Comparison of ENCODE assay signal across 1 cellular context in genomic region chr9:124721109-124721850, GRCh38.
TF ChIP-seq lines count a peak whose summit lies in the region.

No MANE protein-coding gene starts in this region.

TF ChIP-seq in IMR-90, 13 proteins besides CTCF, POLR2A, EP300 and RAD21:
- no peak for TF ChIP-seq CEBPB (IDR thresholded peaks at IDR 0.05; ENCODE audit: low read depth, low read length)
- TF ChIP-seq MAZ (IDR thresholded peaks at IDR 0.05; ENCODE audit: borderline replicate concordance, low read depth, low read length): no peak
- TF ChIP-seq RCOR1 (IDR thresholded peaks at IDR 0.05; ENCODE audit: insufficient replicate concordance, low read length): no peak
- TF ChIP-seq SMC3 (IDR thresholded peaks at IDR 0.05; ENCODE audit: low read depth, low read length): no peak
- no peak for TF ChIP-seq RFX5 (IDR thresholded peaks at IDR 0.05; ENCODE audit: low read depth, low read length)
- TF ChIP-seq FOS (IDR thresholded peaks at IDR 0.05; ENCODE audit: low read depth, low read length): no peak
- no peak for TF ChIP-seq NFE2L2 (IDR thresholded peaks at IDR 0.05; ENCODE audit: low read depth, low read length)
- no peak for TF ChIP-seq BHLHE40 (IDR thresholded peaks at IDR 0.05; ENCODE audit: low read depth, low read length)
- TF ChIP-seq MAFK (IDR thresholded peaks at IDR 0.05; ENCODE audit: low read depth, low read length): no peak
- no peak for TF ChIP-seq USF2 (IDR thresholded peaks at IDR 0.05; ENCODE audit: low read depth, low read length)
- no peak for TF ChIP-seq MXI1 (IDR thresholded peaks at IDR 0.05; ENCODE audit: borderline replicate concordance, low read depth, low read length)
- TF ChIP-seq CHD1 (IDR thresholded peaks at IDR 0.05; ENCODE audit: low read depth, low read length): no peak
TF ChIP-seq in IMR-90: peak in this region for 0.
